In genomic region chr4:148503681-148504080, GRCh38 we compare ENCODE assay signal across 9 cellular contexts.
"Had no signal": no experiment of that assay in that cellular context is flagged by ENCODE, and none has a peak within 500 bp of the region (broad histone marks: within the 10 kb centered on the region; RNA-seq: fewer than 3 reads in every experiment).

No MANE protein-coding gene starts in this region.

- H3K27ac ChIP-seq: GM23248, HL-60 had no signal

- ATAC-seq: HCT116, HepG2 had no signal

- H3K36me3 ChIP-seq: HAP-1 had no signal

- FAIRE-seq: HepG2 had no signal

- H3K4me3 ChIP-seq: GM23248, HAP-1 had no signal

- DNase-seq: GM23248, GOT3, H7, HFFc6, KBM-7 had no signal

- H3K9me3 ChIP-seq: HAP-1 had no signal

- H3K4me1 ChIP-seq: HAP-1 had no signal
